ENCODE assay signal across 1 cellular context in the genomic region with DNA sequence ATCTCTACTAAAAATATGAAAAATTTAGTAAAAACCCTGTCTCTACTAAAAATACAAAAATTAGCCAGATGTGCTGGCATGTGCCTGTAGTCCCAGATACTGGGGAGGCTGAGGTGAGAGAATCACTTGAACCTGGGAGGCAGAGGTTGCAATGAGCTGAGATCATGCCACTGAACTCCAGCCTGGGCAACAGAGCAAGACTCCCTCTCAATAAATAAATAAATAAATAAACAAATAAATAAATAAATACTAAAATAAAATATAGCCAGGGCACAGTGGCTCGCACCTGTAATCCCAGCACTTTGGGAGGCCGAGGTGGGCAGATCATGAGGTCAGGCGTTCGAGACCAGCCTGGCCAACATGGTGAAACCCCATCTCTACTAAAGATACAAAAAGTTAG.
TF ChIP-seq lines count a peak whose summit lies in the region.

No MANE protein-coding gene starts in this region.

TF ChIP-seq in HEK293, 187 proteins besides CTCF, POLR2A, EP300 and RAD21 (continued from another document):
- TF ChIP-seq, protein P1, sequence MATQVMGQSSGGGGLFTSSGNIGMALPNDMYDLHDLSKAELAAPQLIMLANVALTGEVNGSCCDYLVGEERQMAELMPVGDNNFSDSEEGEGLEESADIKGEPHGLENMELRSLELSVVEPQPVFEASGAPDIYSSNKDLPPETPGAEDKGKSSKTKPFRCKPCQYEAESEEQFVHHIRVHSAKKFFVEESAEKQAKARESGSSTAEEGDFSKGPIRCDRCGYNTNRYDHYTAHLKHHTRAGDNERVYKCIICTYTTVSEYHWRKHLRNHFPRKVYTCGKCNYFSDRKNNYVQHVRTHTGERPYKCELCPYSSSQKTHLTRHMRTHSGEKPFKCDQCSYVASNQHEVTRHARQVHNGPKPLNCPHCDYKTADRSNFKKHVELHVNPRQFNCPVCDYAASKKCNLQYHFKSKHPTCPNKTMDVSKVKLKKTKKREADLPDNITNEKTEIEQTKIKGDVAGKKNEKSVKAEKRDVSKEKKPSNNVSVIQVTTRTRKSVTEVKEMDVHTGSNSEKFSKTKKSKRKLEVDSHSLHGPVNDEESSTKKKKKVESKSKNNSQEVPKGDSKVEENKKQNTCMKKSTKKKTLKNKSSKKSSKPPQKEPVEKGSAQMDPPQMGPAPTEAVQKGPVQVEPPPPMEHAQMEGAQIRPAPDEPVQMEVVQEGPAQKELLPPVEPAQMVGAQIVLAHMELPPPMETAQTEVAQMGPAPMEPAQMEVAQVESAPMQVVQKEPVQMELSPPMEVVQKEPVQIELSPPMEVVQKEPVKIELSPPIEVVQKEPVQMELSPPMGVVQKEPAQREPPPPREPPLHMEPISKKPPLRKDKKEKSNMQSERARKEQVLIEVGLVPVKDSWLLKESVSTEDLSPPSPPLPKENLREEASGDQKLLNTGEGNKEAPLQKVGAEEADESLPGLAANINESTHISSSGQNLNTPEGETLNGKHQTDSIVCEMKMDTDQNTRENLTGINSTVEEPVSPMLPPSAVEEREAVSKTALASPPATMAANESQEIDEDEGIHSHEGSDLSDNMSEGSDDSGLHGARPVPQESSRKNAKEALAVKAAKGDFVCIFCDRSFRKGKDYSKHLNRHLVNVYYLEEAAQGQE (tag by site-specific recombination; IDR thresholded peaks at IDR 0.05), result 0 out of 2 replicates have a peak, but pooled peaks have one; percentile 18
- TF ChIP-seq ZBTB8A (tag by site-specific recombination; IDR thresholded peaks at IDR 0.05) (peak; percentile 39; the same call in 1 of the 2 replicates), ZNF560 (tag by site-specific recombination; IDR thresholded peaks at IDR 0.05; ENCODE audit: borderline replicate concordance) (0 out of 2 replicates have a peak, but pooled peaks have one; percentile 18), ZNF623 (tag by site-specific recombination; IDR thresholded peaks at IDR 0.05) (peak; percentile 43), ZNF654 (tag by site-specific recombination; IDR thresholded peaks at IDR 0.05; ENCODE audit: low read depth) (peak; percentile 14; the same call in 1 of the 2 replicates), ZNF426 (tag by site-specific recombination; IDR thresholded peaks at IDR 0.05) (peak; percentile 55), ZNF140 (tag by site-specific recombination; IDR thresholded peaks at IDR 0.05) (peak; percentile 36; the same call in 1 of the 2 replicates), ZNF202 (tag by site-specific recombination; IDR thresholded peaks at IDR 0.05; ENCODE audit: borderline replicate concordance) (peak; percentile 19; the same call in 1 of the 2 replicates), ZNF394 (tag by site-specific recombination; IDR thresholded peaks at IDR 0.05; ENCODE audit: borderline replicate concordance) (peak; percentile 86; the same call in 1 of the 2 replicates), ZBTB11 (tag by site-specific recombination; conservative IDR thresholded peaks at IDR 0.05; ENCODE audit: low read depth) (peak; percentile 41; the same call in 1 of the 2 replicates), ZNF664 (tag by site-specific recombination; IDR thresholded peaks at IDR 0.05) (peak; percentile 22; the same call in 1 of the 2 replicates)
- TF ChIP-seq, protein P2, sequence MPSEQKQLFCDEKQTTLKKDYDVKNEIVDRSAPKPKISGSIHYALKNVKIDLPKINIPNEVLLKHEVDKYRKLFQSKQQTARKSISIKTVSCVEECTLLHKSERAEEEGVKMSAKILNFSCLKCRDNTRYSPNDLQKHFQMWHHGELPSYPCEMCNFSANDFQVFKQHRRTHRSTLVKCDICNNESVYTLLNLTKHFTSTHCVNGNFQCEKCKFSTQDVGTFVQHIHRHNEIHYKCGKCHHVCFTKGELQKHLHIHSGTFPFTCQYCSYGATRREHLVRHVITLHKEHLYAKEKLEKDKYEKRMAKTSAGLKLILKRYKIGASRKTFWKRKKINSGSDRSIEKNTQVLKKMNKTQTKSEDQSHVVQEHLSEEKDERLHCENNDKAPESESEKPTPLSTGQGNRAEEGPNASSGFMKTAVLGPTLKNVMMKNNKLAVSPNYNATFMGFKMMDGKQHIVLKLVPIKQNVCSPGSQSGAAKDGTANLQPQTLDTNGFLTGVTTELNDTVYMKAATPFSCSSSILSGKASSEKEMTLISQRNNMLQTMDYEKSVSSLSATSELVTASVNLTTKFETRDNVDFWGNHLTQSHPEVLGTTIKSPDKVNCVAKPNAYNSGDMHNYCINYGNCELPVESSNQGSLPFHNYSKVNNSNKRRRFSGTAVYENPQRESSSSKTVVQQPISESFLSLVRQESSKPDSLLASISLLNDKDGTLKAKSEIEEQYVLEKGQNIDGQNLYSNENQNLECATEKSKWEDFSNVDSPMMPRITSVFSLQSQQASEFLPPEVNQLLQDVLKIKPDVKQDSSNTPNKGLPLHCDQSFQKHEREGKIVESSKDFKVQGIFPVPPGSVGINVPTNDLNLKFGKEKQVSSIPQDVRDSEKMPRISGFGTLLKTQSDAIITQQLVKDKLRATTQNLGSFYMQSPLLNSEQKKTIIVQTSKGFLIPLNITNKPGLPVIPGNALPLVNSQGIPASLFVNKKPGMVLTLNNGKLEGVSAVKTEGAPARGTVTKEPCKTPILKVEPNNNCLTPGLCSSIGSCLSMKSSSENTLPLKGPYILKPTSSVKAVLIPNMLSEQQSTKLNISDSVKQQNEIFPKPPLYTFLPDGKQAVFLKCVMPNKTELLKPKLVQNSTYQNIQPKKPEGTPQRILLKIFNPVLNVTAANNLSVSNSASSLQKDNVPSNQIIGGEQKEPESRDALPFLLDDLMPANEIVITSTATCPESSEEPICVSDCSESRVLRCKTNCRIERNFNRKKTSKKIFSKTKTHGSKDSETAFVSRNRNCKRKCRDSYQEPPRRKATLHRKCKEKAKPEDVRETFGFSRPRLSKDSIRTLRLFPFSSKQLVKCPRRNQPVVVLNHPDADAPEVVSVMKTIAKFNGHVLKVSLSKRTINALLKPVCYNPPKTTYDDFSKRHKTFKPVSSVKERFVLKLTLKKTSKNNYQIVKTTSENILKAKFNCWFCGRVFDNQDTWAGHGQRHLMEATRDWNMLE (tag by site-specific recombination; conservative IDR thresholded peaks at IDR 0.05; ENCODE audit: low read depth), result peak; percentile 72
